8 cellular contexts compared by ENCODE assay signal in the genomic region with DNA sequence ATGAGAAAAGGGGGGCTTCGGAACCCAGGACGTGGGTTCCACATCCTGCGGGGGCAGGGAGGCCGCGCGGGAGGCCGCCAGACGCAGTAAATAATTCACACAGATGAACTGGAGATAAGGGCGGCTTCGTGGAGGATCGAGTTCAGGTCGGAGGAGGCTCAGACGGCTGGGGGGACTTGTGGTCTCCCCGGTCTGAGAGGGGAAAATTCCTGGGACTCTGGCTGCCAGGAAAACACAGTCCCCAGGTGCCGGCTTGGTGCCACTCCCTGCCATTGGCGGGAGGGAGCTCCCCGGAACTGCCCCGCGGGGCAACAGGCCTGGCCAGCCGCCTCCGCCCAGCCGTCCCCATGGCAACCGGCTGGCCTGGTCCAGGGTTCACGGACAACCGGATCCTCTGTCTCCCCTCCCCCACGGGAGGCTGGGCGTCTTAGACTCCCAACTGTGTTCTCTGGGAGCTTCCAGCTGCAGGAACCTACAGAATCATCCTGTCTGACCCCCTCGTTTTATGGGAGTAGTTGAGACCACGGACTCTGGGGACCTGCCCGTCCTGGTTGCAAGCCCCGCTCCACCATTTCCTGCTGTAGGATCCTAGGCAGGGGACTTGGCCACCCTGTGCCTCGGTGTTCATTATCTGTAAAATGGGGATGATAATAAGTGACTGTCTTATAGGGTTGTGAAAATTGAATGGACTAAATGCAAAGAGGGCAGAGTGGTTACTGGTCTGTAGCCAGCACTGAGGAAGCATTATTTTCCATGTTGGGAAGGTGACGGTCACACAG. TPM values are rescaled to one million over a fixed set of nuclear protein-coding genes. Genes with fewer than 3 reads are reported as not detected.
DNase-seq lines count a peak whose midpoint lies in the region; ATAC-seq and TF ChIP-seq lines count a peak whose summit lies in the region.

No MANE protein-coding gene starts in this region.

- H3K27ac Mint-ChIP-seq in stimulated activated memory B cell treated with anti-CD40 and anti-IgM and Interleukin-4, amounts not matched to agents 10 μg/mL and 1 μg/mL and 100 μg/mL, for 72 hours, result no peak overlapping the region

- intact Hi-C loops in HCT116 (cut with micrococcal nuclease), result no loop called here

- peaks cover 16% of the 10 kb centered on the region for H3K4me1 Mint-ChIP-seq in stimulated activated memory B cell treated with anti-CD40 and anti-IgM and Interleukin-4, amounts not matched to agents 10 μg/mL and 1 μg/mL and 100 μg/mL, for 72 hours

- no peak for TF ChIP-seq RAD21 in HCT116 (IDR thresholded peaks at IDR 0.05; ENCODE audit: low read depth)

- H3K36me3 Mint-ChIP-seq in stimulated activated memory B cell treated with anti-CD40 and anti-IgM and Interleukin-4, amounts not matched to agents 10 μg/mL and 1 μg/mL and 100 μg/mL, for 72 hours, result no peaks in the 10 kb centered on the region

- POLR2A ChIA-PET in HCT116 (lab: Charles Lee), result no interaction called here

- H3K36me3 ChIP-seq in HCT116 (ENCODE audit: control insufficient read depth in 1 of 2, insufficient read depth in 2 of 2, low read length in 2 of 2) (no peaks in the 10 kb centered on the region), WERI-Rb-1 (no peaks in the 10 kb centered on the region), iPS DF 6.9 (ENCODE audit: control insufficient read depth, insufficient read depth, low read length) (no peaks in the 10 kb centered on the region)

- peak overlapping the region; percentile 29 for H2AFZ ChIP-seq in HCT116 (ENCODE audit: low read depth, low read length, poor library complexity, severe bottlenecking)

- DNase-seq in HCT116 (ENCODE audit: low read depth, low spot score), result no peak
- DNase-seq in WERI-Rb-1, result peak; percentile 11
- no peak for DNase-seq in iPS DF 6.9 (ENCODE audit: low read depth, low spot score)
- DNase-seq in retinal pigment epithelial cell (ENCODE audit: low read depth), result no peak
- no peak for DNase-seq in SW 1271 (lab: John Stamatoyannopoulos, UW)
- DNase-seq in 8988T, result no peak

- no peaks in the 10 kb centered on the region for H3K9me2 ChIP-seq in HCT116 (ENCODE audit: insufficient read depth)

- no peak overlapping the region for H3K4me3 Mint-ChIP-seq in stimulated activated memory B cell treated with anti-CD40 and anti-IgM and Interleukin-4, amounts not matched to agents 10 μg/mL and 1 μg/mL and 100 μg/mL, for 72 hours

- H3K4me1 ChIP-seq in HCT116 (ENCODE audit: control insufficient read depth in 1 of 2, insufficient read depth in 2 of 2, low read length in 2 of 2), result peaks cover 56 to 64% of the 10 kb centered on the region in 2 experiments
- no peaks in the 10 kb centered on the region for H3K4me1 ChIP-seq in iPS DF 6.9 (ENCODE audit: control insufficient read depth, insufficient read depth, low read length)

- H3K79me2 ChIP-seq in HCT116 (ENCODE audit: insufficient read depth, low read length), result no peaks in the 10 kb centered on the region

- H3K27me3 ChIP-seq in HCT116 (ENCODE audit: insufficient read depth, low read length) (no peaks in the 10 kb centered on the region), WERI-Rb-1 (ENCODE audit: insufficient read depth, low read depth, severe bottlenecking) (peaks cover 8% of the 10 kb centered on the region), iPS DF 6.9 (ENCODE audit: control insufficient read depth, insufficient read depth, low read length) (0 out of 2 replicates have a peak, but pooled peaks cover 2% of the 10 kb centered on the region)

- CTCF ChIA-PET in HCT116 (lab: Charles Lee), result no interaction called here

- TF ChIP-seq CTCF in HCT116 (IDR thresholded peaks at IDR 0.05 in 2 of 3, conservative IDR thresholded peaks at IDR 0.05 in 1 of 3; ENCODE audit: borderline replicate concordance in 1 of 3, insufficient read depth in 1 of 3, low read depth in 2 of 3, low read length in 2 of 3) (no peak), WERI-Rb-1 (IDR thresholded peaks at IDR 0.05; ENCODE audit: low read depth, low read length) (no peak), retinal pigment epithelial cell (conservative IDR thresholded peaks at IDR 0.05; ENCODE audit: low read depth, low read length) (no peak)

- TF ChIP-seq POLR2A in HCT116 (IDR thresholded peaks at IDR 0.05; ENCODE audit: borderline replicate concordance, extremely low read depth, insufficient read depth, insufficient read length), result no peak

- H4K20me1 ChIP-seq in HCT116 (ENCODE audit: insufficient read depth), result no peaks in the 10 kb centered on the region

- H3K9me3 ChIP-seq in HCT116 (ENCODE audit: control insufficient read depth in 1 of 2, insufficient read depth in 1 of 2, low read depth in 1 of 2, low read length in 2 of 2), result no peaks in the 10 kb centered on the region
- no peaks in the 10 kb centered on the region for H3K9me3 ChIP-seq in WERI-Rb-1 (ENCODE audit: severe bottlenecking)
- no peaks in the 10 kb centered on the region for H3K9me3 ChIP-seq in iPS DF 6.9 (ENCODE audit: control insufficient read depth, insufficient read depth, low read length)

- no CpG with 5 or more reads among the region's 33 CpGs for WGBS in iPS DF 6.9 (ENCODE audit: insufficient coverage, insufficient read length)

- H3K9ac ChIP-seq in HCT116 (ENCODE audit: low read length), result peak overlapping the region; percentile 32; the same call in 1 of the 2 replicates

- H3K9me3 Mint-ChIP-seq in stimulated activated memory B cell treated with anti-CD40 and anti-IgM and Interleukin-4, amounts not matched to agents 10 μg/mL and 1 μg/mL and 100 μg/mL, for 72 hours, result no peaks in the 10 kb centered on the region

- H3K27ac ChIP-seq in HCT116 (ENCODE audit: low read depth, low read length), result peak overlapping the region; percentile 38; the same call in 1 of the 2 replicates
- no peak overlapping the region for H3K27ac ChIP-seq in WERI-Rb-1
- H3K27ac ChIP-seq in iPS DF 6.9 (ENCODE audit: low read length), result no peak overlapping the region

- H3K27me3 Mint-ChIP-seq in stimulated activated memory B cell treated with anti-CD40 and anti-IgM and Interleukin-4, amounts not matched to agents 10 μg/mL and 1 μg/mL and 100 μg/mL, for 72 hours, result peaks cover 94% of the 10 kb centered on the region

- no TSS peak for BruUV-seq in HCT116 (replicated peaks; lab: Mats Ljungman, UMichigan)

- ATAC-seq in HCT116 (peak; percentile 81), GM21737 (IDR thresholded peaks at IDR 0.05; ENCODE audit: unreplicated experiment) (no peak)
- no peak for ATAC-seq in stimulated activated memory B cell treated with anti-CD40 and anti-IgM and Interleukin-4, amounts not matched to agents 10 μg/mL and 1 μg/mL and 100 μg/mL, for 72 hours

- H3K4me3 ChIP-seq in HCT116 (replicated peaks in 1 of 2; ENCODE audit: low read depth in 1 of 2, low read length in 2 of 2), result peak overlapping the region; percentile 27 to 43
- H3K4me3 ChIP-seq in WERI-Rb-1 (ENCODE audit: low read depth, low read length), result no peak overlapping the region
- peak overlapping the region; percentile 6; the same call in 1 of the 2 replicates for H3K4me3 ChIP-seq in iPS DF 6.9 (ENCODE audit: low read length)
- peak overlapping the region; percentile 14 for H3K4me3 ChIP-seq in retinal pigment epithelial cell (ENCODE audit: low read length)

- RAD21 ChIA-PET in HCT116 (lab: Charles Lee; ENCODE audit: low non-redundant PET in 1 of 2, low total read pairs in 2 of 2, uncharacterized antibody in 2 of 2, unreplicated experiment in 2 of 2), result no interaction called here

- H3K4me2 ChIP-seq in HCT116 (ENCODE audit: low read length), result peak overlapping the region; percentile 61

TF ChIP-seq in HCT116, 20 proteins besides CTCF, POLR2A, EP300 and RAD21:
- TF ChIP-seq EZH2phosphoT487 (IDR thresholded peaks at IDR 0.05; ENCODE audit: borderline replicate concordance), result no peak
- no peak for TF ChIP-seq SIN3A (IDR thresholded peaks at IDR 0.05; ENCODE audit: low read depth)
- TF ChIP-seq FOSL1 (IDR thresholded peaks at IDR 0.05; ENCODE audit: low read depth), result no peak
- no peak for TF ChIP-seq TCF7L2 (IDR thresholded peaks at IDR 0.05; ENCODE audit: borderline replicate concordance, extremely low read depth, insufficient read depth, insufficient read length)
- TF ChIP-seq CEBPB (IDR thresholded peaks at IDR 0.05; ENCODE audit: low read depth), result no peak
- TF ChIP-seq SP1 (IDR thresholded peaks at IDR 0.05; ENCODE audit: low read depth), result peak; percentile 63
- peak; percentile 73 for TF ChIP-seq EGR1 (IDR thresholded peaks at IDR 0.05; ENCODE audit: low read depth)
- no peak for TF ChIP-seq MAX (IDR thresholded peaks at IDR 0.05)
- TF ChIP-seq ELF1 (IDR thresholded peaks at IDR 0.05; ENCODE audit: borderline replicate concordance, low read depth), result no peak
- TF ChIP-seq POLR2AphosphoS5 (IDR thresholded peaks at IDR 0.05; ENCODE audit: low read depth, low read length), result no peak
- TF ChIP-seq SRF (IDR thresholded peaks at IDR 0.05; ENCODE audit: low read depth), result no peak
- TF ChIP-seq YY1 (IDR thresholded peaks at IDR 0.05; ENCODE audit: extremely low read depth, insufficient replicate concordance, low read depth, low read length), result no peak
- TF ChIP-seq CBX3 (IDR thresholded peaks at IDR 0.05; ENCODE audit: low read depth), result peak; percentile 63; the same call in 1 of the 2 replicates
- no peak for TF ChIP-seq ZNF274 (IDR thresholded peaks at IDR 0.05; ENCODE audit: low read depth, low read length)

RNA-seq across cellular contexts. Expression of gene CAMK2N1, which starts 9.6 kb away (rescaled TPM):
- 20.5 TPM for total RNA-seq in HCT116 (2021; ENCODE audit: unreplicated experiment)
- 12.3 and 14.2 TPM in 2 replicates for polyA plus RNA-seq in HCT116 (2012)

RNA-seq across cellular contexts. Expression of gene MUL1, which starts 31.5 kb away (rescaled TPM):
- 24.7 TPM for total RNA-seq in HCT116 (2021; ENCODE audit: unreplicated experiment)
- polyA plus RNA-seq in HCT116 (2012), result 19.2 and 21.0 TPM in 2 replicates
